In genomic region chrX:66035667-66036066, GRCh38 we compare ENCODE assay signal across 17 cellular contexts. TPM values are rescaled to one million over a fixed set of nuclear protein-coding genes. Genes with fewer than 3 reads are reported as not detected.
A peak's percentile ranks its signal among the peaks of the same experiment; 100 is the strongest.
DNase-seq lines count a peak whose midpoint lies in the region; ATAC-seq, FAIRE-seq and TF ChIP-seq lines count a peak whose summit lies in the region.
"Had no signal": no experiment of that assay in that cellular context is flagged by ENCODE, and none has a peak within 500 bp of the region (broad histone marks: within the 10 kb centered on the region; RNA-seq: fewer than 3 reads in every experiment).

No MANE protein-coding gene starts in this region.

- H3K27ac ChIP-seq in HUES48 (ENCODE audit: low read depth, low read length) (peak overlapping the region; percentile 42), neural progenitor cell (no peak overlapping the region), OCI-LY7 (ENCODE audit: low read depth, low read length, poor library complexity, severe bottlenecking) (no peak overlapping the region)

- CTCF ChIA-PET in OCI-LY7 (lab: Charles Lee; ENCODE audit: unreplicated experiment): no interaction called here

- no peak for TF ChIP-seq CTCF in neural progenitor cell (IDR thresholded peaks at IDR 0.05)
- TF ChIP-seq CTCF in OCI-LY7 (conservative IDR thresholded peaks at IDR 0.05; ENCODE audit: low read length): no peak

- no peaks in the 10 kb centered on the region for H3K4me1 Mint-ChIP-seq in neural progenitor cell

- no TSS peak for BruUV-seq in OCI-LY7 (replicated peaks; lab: Mats Ljungman, UMichigan)

- H3K27me3 ChIP-seq in HUES48 (ENCODE audit: control insufficient read depth, insufficient read depth, low read length): no peaks in the 10 kb centered on the region
- no peaks in the 10 kb centered on the region for H3K27me3 ChIP-seq in neural progenitor cell

- H3K4me3 ChIP-seq in HUES48 (ENCODE audit: low read depth, low read length) (no peak overlapping the region), neural progenitor cell (no peak overlapping the region), OCI-LY7 (ENCODE audit: low read depth, low read length, poor library complexity, severe bottlenecking) (no peak overlapping the region)

- no peak overlapping the region for H3K27ac Mint-ChIP-seq in neural progenitor cell
- H3K27ac Mint-ChIP-seq: B cell; CD4-positive, alpha-beta T cell; HFFc6 had no signal

- H3K9me3 ChIP-seq in HUES48 (ENCODE audit: control insufficient read depth, insufficient read depth, low read length): peaks cover 28% of the 10 kb centered on the region
- H3K9me3 ChIP-seq in neural progenitor cell (ENCODE audit: low read depth): peaks cover 6% of the 10 kb centered on the region
- no peaks in the 10 kb centered on the region for H3K9me3 ChIP-seq in OCI-LY7 (ENCODE audit: low read length)

- H2AFZ ChIP-seq in neural progenitor cell (replicated peaks) (no peak overlapping the region), OCI-LY7 (ENCODE audit: low read length) (no peak overlapping the region)

- intact Hi-C loops in OCI-LY7 (cut with micrococcal nuclease; ENCODE audit: unreplicated experiment): no loop called here

- H3F3A ChIP-seq in neural progenitor cell (ENCODE audit: low read depth): peaks cover 12% of the 10 kb centered on the region

- H3K27me3 Mint-ChIP-seq in neural progenitor cell (ENCODE audit: insufficient read depth, low read depth): peaks cover 4% of the 10 kb centered on the region
- H3K27me3 Mint-ChIP-seq: B cell; CD4-positive, alpha-beta T cell had no signal

- H3K9me3 Mint-ChIP-seq in neural progenitor cell: no peaks in the 10 kb centered on the region
- H3K9me3 Mint-ChIP-seq: CD4-positive, alpha-beta T cell; HFFc6 had no signal

- no peaks in the 10 kb centered on the region for H3K36me3 Mint-ChIP-seq in neural progenitor cell

- no peak overlapping the region for H3K4me2 ChIP-seq in neural progenitor cell
- no peak overlapping the region for H3K4me2 ChIP-seq in OCI-LY7 (ENCODE audit: low read length)

- no peaks in the 10 kb centered on the region; the same call in 1 of the 2 replicates for H3K4me1 ChIP-seq in HUES48 (ENCODE audit: control insufficient read depth, insufficient read depth, low read length)
- H3K4me1 ChIP-seq in neural progenitor cell: no peaks in the 10 kb centered on the region
- no peaks in the 10 kb centered on the region for H3K4me1 ChIP-seq in OCI-LY7 (ENCODE audit: insufficient read depth, low read length, poor library complexity, severe bottlenecking)

- peak; percentile 41 for FAIRE-seq in GM18507 (lab: Jason Lieb, UNC)
- FAIRE-seq: GM12891 had no signal

- no peaks in the 10 kb centered on the region for H3K9me2 ChIP-seq in OCI-LY7 (ENCODE audit: insufficient read depth, low read length)

- DNase-seq in GM18507 (ENCODE audit: extremely low spot score, insufficient read length, low read depth) (no peak), foreskin melanocyte (peak; percentile 22), neural progenitor cell (ENCODE audit: low spot score) (peak; percentile 11), OCI-LY7 (ENCODE audit: low spot score) (no peak), globus pallidus (ENCODE audit: low spot score) (no peak)
- DNase-seq: C1 segment of cervical spinal cord; Calu3; CD4-positive, alpha-beta T cell; DMS79; HCEC 1CT; HFFc6; IMR-90 had no signal

- POLR2A ChIA-PET in OCI-LY7 (lab: Charles Lee): no interaction called here

- H3K9ac ChIP-seq in HUES48 (ENCODE audit: low read depth, low read length): no peak overlapping the region
- H3K9ac ChIP-seq in neural progenitor cell: no peak overlapping the region

- H4K20me1 ChIP-seq in neural progenitor cell (ENCODE audit: low read depth): no peaks in the 10 kb centered on the region
- no peaks in the 10 kb centered on the region for H4K20me1 ChIP-seq in OCI-LY7 (ENCODE audit: insufficient read depth, low read length)

- ATAC-seq in GM18907 (IDR thresholded peaks at IDR 0.05; ENCODE audit: unreplicated experiment): no peak

- H3K4me3 Mint-ChIP-seq in neural progenitor cell: no peak overlapping the region
- H3K4me3 Mint-ChIP-seq: B cell; CD4-positive, alpha-beta T cell; HFFc6 had no signal

- no peaks in the 10 kb centered on the region for H3K79me2 ChIP-seq in neural progenitor cell (ENCODE audit: low read depth)
- no peaks in the 10 kb centered on the region for H3K79me2 ChIP-seq in OCI-LY7 (ENCODE audit: insufficient read depth, low read depth, low read length)

- H3K36me3 ChIP-seq in HUES48 (ENCODE audit: control insufficient read depth, insufficient read depth, low read length) (no peaks in the 10 kb centered on the region), neural progenitor cell (no peaks in the 10 kb centered on the region), OCI-LY7 (ENCODE audit: insufficient read depth, low read length) (no peaks in the 10 kb centered on the region)

RNA-seq across cellular contexts. Expression of gene VSIG4, which starts 4.2 kb away (rescaled TPM):
- total RNA-seq in neural progenitor cell (ENCODE audit: low replicate concordance) (not detected in 2 replicates), OCI-LY7 (2022) (not detected in 2 replicates)
- not detected in 2 replicates for total RNA-seq in OCI-LY7 (2014; rRNA removed; shearing (Covaris generic))
- total RNA-seq: B cell, Calu3, H4, HFFc6, IMR-90 had no signal

Comparison
In these comparisons a context has a peak if more than half of its experiments do, and no peak if none do; other contexts are left out.
1. DNase-seq: peak in foreskin melanocyte (single experiment) and neural progenitor cell (single experiment); none in GM18507 (single experiment), OCI-LY7 (single experiment) and globus pallidus (single experiment).